15 cellular contexts compared by ENCODE assay signal in genomic region chr20:16664031-16664430, GRCh38.
DNase-seq lines count a peak whose midpoint lies in the region; ATAC-seq, FAIRE-seq and TF ChIP-seq lines count a peak whose summit lies in the region.
"Had no signal": no experiment of that assay in that cellular context is flagged by ENCODE, and none has a peak within 500 bp of the region (broad histone marks: within the 10 kb centered on the region; RNA-seq: fewer than 3 reads in every experiment).

No MANE protein-coding gene starts in this region.

- H3K79me2 ChIP-seq in H1 (ENCODE audit: control insufficient read depth in 1 of 2, insufficient read depth in 2 of 2, low read length in 2 of 2), result no peaks in the 10 kb centered on the region

- no peak overlapping the region for H2BK20ac ChIP-seq in H1 (ENCODE audit: low read length)

- H4K5ac ChIP-seq in H1 (ENCODE audit: insufficient read length, low read depth, low read length), result no peak overlapping the region

- no peak overlapping the region for H4K91ac ChIP-seq in H1 (replicated peaks; ENCODE audit: insufficient read length, low read length)

- no peak overlapping the region for H4K8ac ChIP-seq in H1 (ENCODE audit: extremely low read depth, insufficient read depth, low read length)

- H3K4me1 ChIP-seq in H1 (replicated peaks in 1 of 4; ENCODE audit: control insufficient read depth in 3 of 4, insufficient read depth in 4 of 4, low read length in 3 of 4), result no peaks in the 10 kb centered on the region

- H3K4me3 Mint-ChIP-seq in stimulated activated memory B cell treated with anti-CD40 and anti-IgM and Interleukin-4, amounts not matched to agents 10 μg/mL and 1 μg/mL and 100 μg/mL, for 72 hours, result no peak overlapping the region
- H3K4me3 Mint-ChIP-seq: CD14-positive monocyte, T-cell had no signal

- no peak overlapping the region for H2BK15ac ChIP-seq in H1 (ENCODE audit: low read length)

- no peak for TF ChIP-seq EP300 in H1 (IDR thresholded peaks at IDR 0.05; ENCODE audit: borderline replicate concordance in 1 of 2, low read depth in 2 of 2, low read length in 2 of 2)

- peak; percentile 8 for ATAC-seq in stimulated activated memory B cell treated with anti-CD40 and anti-IgM and Interleukin-4, amounts not matched to agents 10 μg/mL and 1 μg/mL and 100 μg/mL, for 72 hours
- ATAC-seq in HG02763 (IDR thresholded peaks at IDR 0.05; ENCODE audit: unreplicated experiment), result no peak
- ATAC-seq: T-cell had no signal

- H3K56ac ChIP-seq in H1 (replicated peaks; ENCODE audit: insufficient read length, low read depth, low read length), result no peak overlapping the region

- H3K9me3 Mint-ChIP-seq in stimulated activated memory B cell treated with anti-CD40 and anti-IgM and Interleukin-4, amounts not matched to agents 10 μg/mL and 1 μg/mL and 100 μg/mL, for 72 hours, result no peaks in the 10 kb centered on the region
- H3K9me3 Mint-ChIP-seq: T-cell had no signal

- no peak overlapping the region for H3K18ac ChIP-seq in H1 (ENCODE audit: extremely low read depth, low read length)

- H3K27ac Mint-ChIP-seq in stimulated activated memory B cell treated with anti-CD40 and anti-IgM and Interleukin-4, amounts not matched to agents 10 μg/mL and 1 μg/mL and 100 μg/mL, for 72 hours, result no peak overlapping the region
- H3K27ac Mint-ChIP-seq: CD14-positive monocyte, T-cell had no signal

- H3K27ac ChIP-seq in H1 (ENCODE audit: low read depth, low read length), result no peak overlapping the region
- H3K27ac ChIP-seq: SK-N-MC had no signal

- no peak for TF ChIP-seq CTCF in H1 (IDR thresholded peaks at IDR 0.05; ENCODE audit: control extremely low read depth in 1 of 3, insufficient read depth in 1 of 3, low read depth in 1 of 3, low read length in 3 of 3)

- CTCF ChIA-PET in H1 (lab: Charles Lee; ENCODE audit: partially characterized antibody), result interaction anchor here (1.0 to 1.5 kb wide), 2 partner anchors 14 to 84 kb away, joined by 4 read pairs; partner anchors contain the start of gene OTOR

- no peak overlapping the region for H3K14ac ChIP-seq in H1 (ENCODE audit: insufficient read length)

- H3K23me2 ChIP-seq in H1 (ENCODE audit: low read depth, low read length), result no peaks in the 10 kb centered on the region

- no peaks in the 10 kb centered on the region for H4K20me1 ChIP-seq in H1 (replicated peaks in 1 of 2; ENCODE audit: control insufficient read depth in 1 of 2, insufficient read depth in 2 of 2, low read length in 2 of 2)

- no peak overlapping the region for H3K4ac ChIP-seq in H1 (replicated peaks; ENCODE audit: insufficient read length, low read depth, low read length)

- H3K27me3 Mint-ChIP-seq in stimulated activated memory B cell treated with anti-CD40 and anti-IgM and Interleukin-4, amounts not matched to agents 10 μg/mL and 1 μg/mL and 100 μg/mL, for 72 hours, result peaks cover 25% of the 10 kb centered on the region

- FAIRE-seq in H1 (lab: Jason Lieb, UNC), result no peak

- intact Hi-C loops in posterior cingulate gyrus (cut with DNase I), result no loop called here

- H3K79me1 ChIP-seq in H1 (ENCODE audit: low read depth, low read length), result no peaks in the 10 kb centered on the region

- H3K4me2 ChIP-seq in H1 (ENCODE audit: insufficient read depth in 1 of 2, low read depth in 2 of 2, low read length in 2 of 2), result no peak overlapping the region

- no peak overlapping the region for H3K23ac ChIP-seq in H1 (ENCODE audit: insufficient read length)

- no peak for TF ChIP-seq POLR2A in H1 (IDR thresholded peaks at IDR 0.05; ENCODE audit: control extremely low read depth in 1 of 2, low read depth in 2 of 2, low read length in 2 of 2)

- H3K9me3 ChIP-seq in H1 (ENCODE audit: insufficient read depth in 2 of 2, low read depth in 1 of 2, low read length in 1 of 2), result no peaks in the 10 kb centered on the region; a peak in 1 of 4 replicates

- no peak overlapping the region for H2BK120ac ChIP-seq in H1 (replicated peaks; ENCODE audit: low read depth, low read length)

- H3K4me1 Mint-ChIP-seq in stimulated activated memory B cell treated with anti-CD40 and anti-IgM and Interleukin-4, amounts not matched to agents 10 μg/mL and 1 μg/mL and 100 μg/mL, for 72 hours, result no peaks in the 10 kb centered on the region
- H3K4me1 Mint-ChIP-seq: T-cell had no signal

- WGBS in H1 (ENCODE audit: extremely low coverage in 1 of 2, insufficient coverage in 1 of 2, insufficient read length in 1 of 2, insufficient replicate concordance in 2 of 2, low coverage in 1 of 2, low lambda C conversion rate in 2 of 2, missing lambda C conversion rate in 1 of 2), 2 experiments, result 95% methylated on average over 4 of the region's 4 CpGs; no CpG with 5 or more reads in 1 of the 2 experiments

- no peak overlapping the region for H2BK5ac ChIP-seq in H1 (ENCODE audit: low read depth, low read length)

- 0 out of 2 replicates have a peak overlapping the region, but pooled peaks have one; percentile 17 for H2AFZ ChIP-seq in H1 (ENCODE audit: low read length)

- no peak for TF ChIP-seq RAD21 in H1 (IDR thresholded peaks at IDR 0.05 in 1 of 2, conservative IDR thresholded peaks at IDR 0.05 in 1 of 2; ENCODE audit: low read depth in 2 of 2, low read length in 2 of 2)

- no peaks in the 10 kb centered on the region for H3K27me3 ChIP-seq in H1 (replicated peaks in 1 of 4; ENCODE audit: control insufficient read depth in 3 of 4, extremely low read depth in 1 of 4, insufficient read depth in 3 of 4, low read length in 3 of 4)

- H2AK5ac ChIP-seq in H1 (ENCODE audit: low read depth, low read length), result no peak overlapping the region

- H3K4me3 ChIP-seq in H1 (ENCODE audit: extremely low read depth in 1 of 4, insufficient read depth in 2 of 4, low read depth in 3 of 4, low read length in 4 of 4), result no peak overlapping the region
- H3K4me3 ChIP-seq: SK-N-MC had no signal

- no peaks in the 10 kb centered on the region for H3K36me3 Mint-ChIP-seq in stimulated activated memory B cell treated with anti-CD40 and anti-IgM and Interleukin-4, amounts not matched to agents 10 μg/mL and 1 μg/mL and 100 μg/mL, for 72 hours
- H3K36me3 Mint-ChIP-seq: CD14-positive monocyte, T-cell had no signal

- H2BK12ac ChIP-seq in H1 (ENCODE audit: low read depth, low read length), result no peak overlapping the region

- H3K36me3 ChIP-seq in H1 (ENCODE audit: control insufficient read depth in 2 of 4, insufficient read depth in 4 of 4, low read length in 3 of 4), result no peaks in the 10 kb centered on the region

- peak; percentile 15 for DNase-seq in LHCN-M2 (ENCODE audit: low read depth)
- DNase-seq in NCI-H524 (lab: John Stamatoyannopoulos, UW), result peak; percentile 96 to 99
- DNase-seq in H1 (ENCODE audit: low read depth in 1 of 2, low spot score in 2 of 2), result no peak
- no peak for DNase-seq in SW480 (ENCODE audit: low spot score)
- no peak for DNase-seq in posterior cingulate gyrus
- DNase-seq: COR-L47, HCEC 1CT, KBM-7, NCI-H1436, NCI-H2081 treated with DMSO at 0.1 percent for 48 hours, T-cell had no signal

- no peak overlapping the region for H3K9ac ChIP-seq in H1 (replicated peaks in 1 of 4; ENCODE audit: extremely low read depth in 1 of 4, low read depth in 3 of 4, low read length in 3 of 4)

- POLR2A ChIA-PET in H1 (lab: Charles Lee; ENCODE audit: partially characterized antibody), result no interaction called here

TF ChIP-seq in H1, 55 proteins besides CTCF, POLR2A, EP300 and RAD21:
- TF ChIP-seq KDM1A (IDR thresholded peaks at IDR 0.05; ENCODE audit: borderline replicate concordance, low read length) (no peak), SRF (IDR thresholded peaks at IDR 0.05; ENCODE audit: low read depth, low read length) (no peak), RFX5 (IDR thresholded peaks at IDR 0.05; ENCODE audit: borderline replicate concordance, low read depth, low read length) (no peak), EZH2 (IDR thresholded peaks at IDR 0.05; ENCODE audit: low read depth, low read length, severe bottlenecking) (no peak), POLR2AphosphoS5 (IDR thresholded peaks at IDR 0.05; ENCODE audit: low read depth, low read length) (no peak), POU5F1 (IDR thresholded peaks at IDR 0.05; ENCODE audit: low read depth, low read length) (no peak)

Comparison
In these comparisons a context has a peak if more than half of its experiments do, and no peak if none do; other contexts are left out.
1. DNase-seq: peak in LHCN-M2 (single experiment) and NCI-H524 (2 of 2); none in H1 (0 of 2), SW480 (single experiment) and posterior cingulate gyrus (0 of 10).